12 cellular contexts compared by ENCODE assay signal in the genomic region with DNA sequence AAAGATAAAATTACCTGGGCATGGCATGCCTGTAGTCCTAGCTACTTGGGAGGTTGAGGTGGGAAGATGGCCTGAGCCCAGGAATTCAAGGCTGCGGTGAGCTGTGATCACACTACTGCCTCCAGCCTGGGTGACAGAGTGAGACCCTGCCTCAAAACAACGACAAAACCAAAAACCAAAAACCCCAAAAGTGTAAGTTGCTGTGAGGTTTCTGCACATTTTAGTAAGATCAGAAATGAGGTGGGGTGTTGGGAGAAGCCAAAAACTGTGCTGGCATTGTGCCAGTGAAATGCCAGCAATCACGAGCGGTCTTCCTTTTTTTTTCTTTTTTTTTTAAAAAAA.
A peak's percentile ranks its signal among the peaks of the same experiment; 100 is the strongest.
DNase-seq lines count a peak whose midpoint lies in the region; ATAC-seq, FAIRE-seq and TF ChIP-seq lines count a peak whose summit lies in the region.
"Had no signal": no experiment of that assay in that cellular context is flagged by ENCODE, and none has a peak within 500 bp of the region (broad histone marks: within the 10 kb centered on the region; RNA-seq: fewer than 3 reads in every experiment).

No MANE protein-coding gene starts in this region.

- H3K4me1 Mint-ChIP-seq in stimulated activated naive CD8-positive, alpha-beta T cell treated with anti-CD3 and anti-CD28 coated beads, Interleukin-15, amount 100 ng/mL, for 72 hours: peaks cover 84% of the 10 kb centered on the region
- H3K4me1 Mint-ChIP-seq in endothelial cell (ENCODE audit: unreplicated experiment): peaks cover 14% of the 10 kb centered on the region

- intact Hi-C loops in adrenal gland (cut with DNase I): loop anchor here in 1 of 2 donors (10.0 kb wide), 1 partner anchor 113 kb away; no protein-coding TSS in a partner anchor

- peak; percentile 53 for DNase-seq in activated CD8-positive, alpha-beta memory T cell treated with anti-CD3 and anti-CD28 coated beads for 24 hours
- no peak for DNase-seq in activated CD8-positive, alpha-beta memory T cell treated with anti-CD3 and anti-CD28 coated beads, Interleukin-2, amount 50 U/mL, for 4 hours
- DNase-seq in adrenal gland: peak in 2 of 7 donors; percentile 28 to 51
- DNase-seq in islet precursor cell: peak; percentile 43
- no peak for DNase-seq in stimulated activated naive CD8-positive, alpha-beta T cell treated with anti-CD3 and anti-CD28 coated beads, Interleukin-15, amount 100 ng/mL, for 72 hours
- no peak for DNase-seq in Ammon's horn (ENCODE audit: low spot score)
- DNase-seq in endothelial cell (ENCODE audit: low spot score): no peak
- DNase-seq in HTR-8/SVneo (ENCODE audit: insufficient read length, low spot score): no peak
- DNase-seq: activated B cell treated with CpG ODN at 0.5 μM for 24 hours, small intestine had no signal

- no peak for ATAC-seq in stimulated activated naive CD8-positive, alpha-beta T cell treated with anti-CD3 and anti-CD28 coated beads, Interleukin-15, amount 100 ng/mL, for 72 hours

- peaks cover 6% of the 10 kb centered on the region in 2 donors for H3K9me3 Mint-ChIP-seq in stimulated activated naive CD8-positive, alpha-beta T cell treated with anti-CD3 and anti-CD28 coated beads, Interleukin-15, amount 100 ng/mL, for 72 hours
- no peaks in the 10 kb centered on the region for H3K9me3 Mint-ChIP-seq in endothelial cell (ENCODE audit: unreplicated experiment)

- H3K27ac ChIP-seq in adrenal gland: peak overlapping the region in 4 of 5 donors; percentile 55 to 87 (median 82)
- H3K27ac ChIP-seq: thoracic aorta had no signal

- peaks cover 12 to 23% of the 10 kb centered on the region in 2 donors for H3K4me1 ChIP-seq in adrenal gland (replicated peaks in 1 of 2)

- peak overlapping the region; percentile 33 to 76 for H3K4me3 Mint-ChIP-seq in stimulated activated naive CD8-positive, alpha-beta T cell treated with anti-CD3 and anti-CD28 coated beads, Interleukin-15, amount 100 ng/mL, for 72 hours
- H3K4me3 Mint-ChIP-seq in endothelial cell (ENCODE audit: unreplicated experiment): no peak overlapping the region
- H3K4me3 Mint-ChIP-seq: activated B cell treated with CpG ODN at 0.5 μM for 24 hours had no signal

- peak overlapping the region in 1 of 2 donors; percentile 54 for H3K27ac Mint-ChIP-seq in stimulated activated naive CD8-positive, alpha-beta T cell treated with anti-CD3 and anti-CD28 coated beads, Interleukin-15, amount 100 ng/mL, for 72 hours
- no peak overlapping the region for H3K27ac Mint-ChIP-seq in endothelial cell (ENCODE audit: unreplicated experiment)
- H3K27ac Mint-ChIP-seq: activated B cell treated with CpG ODN at 0.5 μM for 24 hours had no signal

- peak overlapping the region in 1 of 4 donors; percentile 27 for H3K4me3 ChIP-seq in adrenal gland

- no peak for TF ChIP-seq CTCF in adrenal gland (IDR thresholded peaks at IDR 0.05)
- no peak for TF ChIP-seq CTCF in endothelial cell (IDR thresholded peaks at IDR 0.05; ENCODE audit: unreplicated experiment)

- TF ChIP-seq POLR2A in adrenal gland (IDR thresholded peaks at IDR 0.05): no peak

- WGBS in adrenal gland, 4 donors: 33 to 45% (median 39%) methylated on average over 4 of the region's 4 CpGs

- H3K36me3 ChIP-seq in adrenal gland (replicated peaks in 1 of 2): no peaks in the 10 kb centered on the region
- H3K36me3 ChIP-seq: thoracic aorta had no signal

- no peaks in the 10 kb centered on the region for H3K9me3 ChIP-seq in adrenal gland (replicated peaks in 1 of 3)
- H3K9me3 ChIP-seq: thoracic aorta had no signal

- no peaks in the 10 kb centered on the region for H3K36me3 Mint-ChIP-seq in endothelial cell (ENCODE audit: low read depth, unreplicated experiment)

- no peaks in the 10 kb centered on the region for H3K27me3 Mint-ChIP-seq in stimulated activated naive CD8-positive, alpha-beta T cell treated with anti-CD3 and anti-CD28 coated beads, Interleukin-15, amount 100 ng/mL, for 72 hours
- H3K27me3 Mint-ChIP-seq in endothelial cell (ENCODE audit: unreplicated experiment): peaks cover 1% of the 10 kb centered on the region
- H3K27me3 Mint-ChIP-seq: activated B cell treated with CpG ODN at 0.5 μM for 24 hours had no signal

- H3K27me3 ChIP-seq in adrenal gland: no peaks in the 10 kb centered on the region

- no peak for FAIRE-seq in HTR-8/SVneo (lab: Jason Lieb, UNC)
- FAIRE-seq: keratinocyte, small intestine had no signal

Comparison
In these comparisons a context has a peak if more than half of its experiments do, and no peak if none do; other contexts are left out.
1. DNase-seq: peak in activated CD8-positive, alpha-beta memory T cell treated with anti-CD3 and anti-CD28 coated beads for 24 hours (single experiment) and islet precursor cell (single experiment); none in activated CD8-positive, alpha-beta memory T cell treated with anti-CD3 and anti-CD28 coated beads, Interleukin-2, amount 50 U/mL, for 4 hours (single experiment), stimulated activated naive CD8-positive, alpha-beta T cell treated with anti-CD3 and anti-CD28 coated beads, Interleukin-15, amount 100 ng/mL, for 72 hours (0 of 2), Ammon's horn (single experiment), endothelial cell (single experiment) and HTR-8/SVneo (single experiment).